13 cellular contexts compared by ENCODE assay signal in the genomic region with DNA sequence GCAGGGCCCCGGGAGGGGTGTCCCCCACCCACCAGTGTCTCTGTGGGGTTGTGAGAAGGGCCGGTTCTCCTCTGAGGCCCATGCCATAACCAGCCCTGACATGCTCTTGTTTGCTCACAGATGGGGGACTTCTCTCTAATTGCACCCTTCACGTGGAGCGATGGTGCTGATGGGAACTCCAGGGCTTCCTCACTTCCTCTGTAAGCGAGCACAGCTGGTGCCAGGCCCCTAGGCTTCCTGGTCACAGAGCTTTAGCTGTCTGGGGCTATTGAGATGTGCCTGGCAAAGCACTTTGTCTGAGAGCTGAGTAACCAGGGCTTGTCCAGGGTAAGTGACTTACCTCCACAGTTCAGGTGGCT. TPM values are rescaled to one million over a fixed set of nuclear protein-coding genes. Genes with fewer than 3 reads are reported as not detected.
DNase-seq lines count a peak whose midpoint lies in the region; ATAC-seq, FAIRE-seq and TF ChIP-seq lines count a peak whose summit lies in the region.
"Had no signal": no experiment of that assay in that cellular context is flagged by ENCODE, and none has a peak within 500 bp of the region (broad histone marks: within the 10 kb centered on the region; RNA-seq: fewer than 3 reads in every experiment).

No MANE protein-coding gene starts in this region.

- no peak for FAIRE-seq in small intestine (lab: Jason Lieb, UNC)

- peaks cover 8% of the 10 kb centered on the region for H3K4me1 ChIP-seq in mammary epithelial cell (ENCODE audit: insufficient read depth, low read length)
- H3K4me1 ChIP-seq in SK-N-SH (ENCODE audit: control insufficient read depth in 1 of 2, insufficient read depth in 2 of 2, low read depth in 1 of 2, low read length in 1 of 2), result no peaks in the 10 kb centered on the region; a peak in 1 of 4 replicates
- no peaks in the 10 kb centered on the region for H3K4me1 ChIP-seq in small intestine (ENCODE audit: control insufficient read depth in 2 of 2, insufficient read depth in 1 of 2, low read depth in 1 of 2, low read length in 1 of 2)
- H3K4me1 ChIP-seq: SJCRH30 had no signal

- no peak overlapping the region for H3K4me3 ChIP-seq in mammary epithelial cell (replicated peaks in 1 of 3; ENCODE audit: insufficient read depth in 1 of 3, low read depth in 2 of 3, low read length in 3 of 3)
- no peak overlapping the region for H3K4me3 ChIP-seq in SK-N-SH (ENCODE audit: low read depth in 2 of 2, low read length in 1 of 2)
- H3K4me3 ChIP-seq in small intestine (ENCODE audit: low read depth in 1 of 2, low read length in 2 of 2), result no peak overlapping the region
- H3K4me3 ChIP-seq: dorsolateral prefrontal cortex, SJCRH30 had no signal

- no TSS peak for BruUV-seq in mammary epithelial cell (replicated peaks; lab: Mats Ljungman, UMichigan)

- no peak for TF ChIP-seq EP300 in SK-N-SH (IDR thresholded peaks at IDR 0.05; ENCODE audit: borderline replicate concordance in 1 of 2, low read depth in 1 of 2, low read length in 1 of 2)

- no peak for TF ChIP-seq CTCF in mammary epithelial cell (conservative IDR thresholded peaks at IDR 0.05 in 1 of 2, IDR thresholded peaks at IDR 0.05 in 1 of 2; ENCODE audit: extremely low read depth in 1 of 2, insufficient read depth in 1 of 2, low read depth in 1 of 2, low read length in 2 of 2)
- TF ChIP-seq CTCF in SK-N-SH (IDR thresholded peaks at IDR 0.05), result no peak

- WGBS in mammary epithelial cell (ENCODE audit: low coverage, missing lambda C conversion rate), result 20% methylated on average over 4 of the region's 5 CpGs
- 79% methylated on average over 3 of the region's 5 CpGs for WGBS in SK-N-SH (ENCODE audit: low lambda C conversion rate)
- WGBS in small intestine, 3 donors, result 55 to 88% (median 75%) methylated on average over 5 of the region's 5 CpGs

- in situ Hi-C loops in mammary epithelial cell (cut with MboI; ENCODE audit: low sequenced_read_pairs in 2 of 2), result no loop called here

- H3K27ac ChIP-seq in mammary epithelial cell (ENCODE audit: insufficient read depth, low read depth, low read length), result no peak overlapping the region
- no peak overlapping the region for H3K27ac ChIP-seq in SK-N-SH (ENCODE audit: low read depth in 2 of 2, low read length in 1 of 2)
- no peak overlapping the region for H3K27ac ChIP-seq in small intestine (ENCODE audit: low read depth in 1 of 2, low read length in 1 of 2)
- H3K27ac ChIP-seq: dorsolateral prefrontal cortex, SJCRH30 had no signal

- peak overlapping the region; percentile 41 for H3K4me2 ChIP-seq in mammary epithelial cell (ENCODE audit: insufficient read depth, low read depth, low read length)
- no peak overlapping the region for H3K4me2 ChIP-seq in SK-N-SH

- intact Hi-C loops in mammary epithelial cell (cut with micrococcal nuclease), result no loop called here

- no peak for TF ChIP-seq RAD21 in SK-N-SH (IDR thresholded peaks at IDR 0.05; ENCODE audit: low read length)

- no peaks in the 10 kb centered on the region for H3F3A ChIP-seq in SK-N-SH (replicated peaks; ENCODE audit: insufficient read depth)

- ATAC-seq in GM18909 (IDR thresholded peaks at IDR 0.05; ENCODE audit: poor library complexity, unreplicated experiment) (peak; percentile 42), HG03565 (IDR thresholded peaks at IDR 0.05; ENCODE audit: unreplicated experiment) (peak; percentile 57), GM19324 (IDR thresholded peaks at IDR 0.05; ENCODE audit: low FRiP score, unreplicated experiment) (no peak)

- H3K79me2 ChIP-seq in mammary epithelial cell (ENCODE audit: insufficient read depth, low read length) (peaks cover 63% of the 10 kb centered on the region), SK-N-SH (ENCODE audit: insufficient read depth) (peaks cover 43% of the 10 kb centered on the region; the same call in 1 of the 2 replicates)

- H4K20me1 ChIP-seq in mammary epithelial cell (ENCODE audit: insufficient read depth, low read length) (no peaks in the 10 kb centered on the region), SK-N-SH (ENCODE audit: insufficient read depth) (peaks cover 12% of the 10 kb centered on the region; the same call in 1 of the 2 replicates)

- CTCF ChIA-PET in mammary epithelial cell (lab: Charles Lee; ENCODE audit: low non-redundant PET) (no interaction called here), SK-N-SH (lab: Yijun Ruan, JAX) (no interaction called here)

- peak; percentile 90 for DNase-seq in COR-L47 (lab: John Stamatoyannopoulos, UW)
- DNase-seq in mammary epithelial cell, result peak; percentile 67
- DNase-seq in SK-N-SH, result no peak
- no peak for DNase-seq in small intestine
- DNase-seq in globus pallidus (ENCODE audit: low spot score), result no peak
- DNase-seq: activated T-cell treated with anti-CD3 and anti-CD28 coated beads, Interleukin-2, amount 50 U/mL, for 1 hour; Karpas-422; nucleus accumbens; SJCRH30 had no signal

- H3K36me3 ChIP-seq in mammary epithelial cell (ENCODE audit: insufficient read depth, low read length) (no peaks in the 10 kb centered on the region), SK-N-SH (replicated peaks in 1 of 2; ENCODE audit: control insufficient read depth in 1 of 2, insufficient read depth in 2 of 2, low read length in 1 of 2) (peaks cover 0 to 6% of the 10 kb centered on the region in 2 experiments), small intestine (ENCODE audit: control insufficient read depth in 2 of 2, insufficient read depth in 2 of 2, low read length in 2 of 2) (no peaks in the 10 kb centered on the region)

- POLR2A ChIA-PET in SK-N-SH (lab: Yijun Ruan, JAX), result no interaction called here

- H3K9ac ChIP-seq in mammary epithelial cell (ENCODE audit: insufficient read depth, low read length) (no peak overlapping the region), SK-N-SH (no peak overlapping the region)

- dilution Hi-C loops in mammary epithelial cell (cut with HindIII; ENCODE audit: low sequenced_read_pairs), result no loop called here

- no peaks in the 10 kb centered on the region for H3K9me3 ChIP-seq in mammary epithelial cell (replicated peaks; ENCODE audit: insufficient read depth, low read length)
- H3K9me3 ChIP-seq in SK-N-SH, result no peaks in the 10 kb centered on the region
- H3K9me3 ChIP-seq in small intestine (ENCODE audit: control insufficient read depth, low read depth), result no peaks in the 10 kb centered on the region

- H2AFZ ChIP-seq in mammary epithelial cell (ENCODE audit: low read depth, low read length), result peak overlapping the region; percentile 7
- no peak overlapping the region for H2AFZ ChIP-seq in SK-N-SH (ENCODE audit: low read depth)

- H3K9me2 ChIP-seq in SK-N-SH, result no peaks in the 10 kb centered on the region

- H3K27me3 ChIP-seq in mammary epithelial cell (ENCODE audit: insufficient read depth, low read length) (no peaks in the 10 kb centered on the region), SK-N-SH (ENCODE audit: insufficient read depth) (no peaks in the 10 kb centered on the region), small intestine (ENCODE audit: control insufficient read depth in 2 of 2, insufficient read depth in 2 of 2, low read length in 2 of 2) (no peaks in the 10 kb centered on the region)
- H3K27me3 ChIP-seq: dorsolateral prefrontal cortex, SJCRH30 had no signal

TF ChIP-seq in SK-N-SH, 30 proteins besides CTCF, POLR2A, EP300 and RAD21 (continues in another document):
- TF ChIP-seq TCF12 (IDR thresholded peaks at IDR 0.05) (no peak), TAF1 (IDR thresholded peaks at IDR 0.05; ENCODE audit: borderline replicate concordance, low read depth, low read length) (no peak), FOSL2 (IDR thresholded peaks at IDR 0.05; ENCODE audit: borderline replicate concordance, low read depth) (no peak), ZBTB33 (IDR thresholded peaks at IDR 0.05; ENCODE audit: borderline replicate concordance, low read depth) (no peak), FOXJ3 (CRISPR knock-in tag; IDR thresholded peaks at IDR 0.05) (no peak), SMC3 (IDR thresholded peaks at IDR 0.05; ENCODE audit: low read depth, low read length) (no peak), ELF1 (IDR thresholded peaks at IDR 0.05) (no peak), MEF2A (IDR thresholded peaks at IDR 0.05; ENCODE audit: borderline replicate concordance, low read depth) (no peak), YY1 (IDR thresholded peaks at IDR 0.05; ENCODE audit: low read depth) (no peak), EZH2phosphoT487 (IDR thresholded peaks at IDR 0.05; ENCODE audit: borderline replicate concordance, low read depth) (no peak), USF1 (IDR thresholded peaks at IDR 0.05; ENCODE audit: borderline replicate concordance, low read depth) (no peak)

RNA-seq across cellular contexts. Expression of gene PHF2, which starts 36.4 kb away (rescaled TPM):
- total RNA-seq in mammary epithelial cell, result 10 to 100 TPM; 11.0 to 13.6 TPM
- polyA plus RNA-seq in mammary epithelial cell (5.9 TPM), SK-N-SH (2012; rRNA removed) (7.7 and 11.2 TPM in 2 replicates), small intestine (10 to 100 TPM in 2 of 3 donors, 1 to 10 TPM in 1; 8.6 to 14.9 (median 10.7) TPM)
- 8.9 TPM for polyA minus RNA-seq in mammary epithelial cell
- polyA plus RNA-seq in SK-N-SH (2012; cell fraction: cytosol; rRNA removed), result 8.1 and 10.4 TPM in 2 replicates
- 12.3 and 15.3 TPM in 2 replicates for polyA plus RNA-seq in SK-N-SH (2012; cell fraction: nucleus; rRNA removed)

Comparison
In these comparisons a context has a peak if more than half of its experiments do, and no peak if none do; other contexts are left out.
1. DNase-seq: peak in COR-L47 (single experiment) and mammary epithelial cell (single experiment); none in SK-N-SH (single experiment), small intestine (single experiment) and globus pallidus (single experiment).